7 cellular contexts compared by ENCODE assay signal in the genomic region with DNA sequence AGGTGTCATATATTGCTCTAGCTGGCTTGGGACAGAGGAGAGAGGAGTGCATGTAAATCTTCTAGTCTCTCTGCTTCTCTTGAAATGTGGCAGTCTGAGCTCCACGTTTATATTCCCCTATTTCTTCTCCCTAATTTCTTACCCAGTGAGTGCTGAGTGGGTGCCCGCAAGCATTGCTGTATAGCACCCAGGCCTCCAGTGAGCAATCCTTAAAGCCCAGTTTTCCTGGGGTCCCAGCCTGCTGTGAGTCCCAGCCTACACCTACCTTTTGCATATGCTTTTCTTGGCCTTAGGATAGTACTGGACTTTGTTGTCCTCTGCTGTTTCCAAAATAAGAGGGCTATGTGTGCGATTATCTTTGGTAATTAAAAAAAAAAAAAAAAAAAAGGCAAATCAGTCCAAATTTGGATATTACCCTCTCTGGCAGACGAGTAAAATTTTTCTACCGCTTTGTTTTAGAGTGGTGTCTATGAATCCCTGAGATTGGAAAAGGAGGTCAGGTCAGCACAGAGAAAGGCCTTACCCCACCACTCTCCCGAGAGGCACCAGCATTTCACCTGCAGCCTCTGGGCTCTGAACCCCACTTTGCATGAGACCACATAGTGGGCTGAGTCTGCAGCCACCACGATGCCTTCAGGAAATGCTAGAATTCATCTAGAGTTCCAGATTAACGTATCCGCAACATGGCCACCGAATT. TPM values are rescaled to one million over a fixed set of nuclear protein-coding genes. Genes with fewer than 3 reads are reported as not detected.
DNase-seq lines count a peak whose midpoint lies in the region; TF ChIP-seq lines count a peak whose summit lies in the region.

No MANE protein-coding gene starts in this region.

- H3K4me3 ChIP-seq in WERI-Rb-1 (ENCODE audit: low read depth, low read length) (peak overlapping the region; percentile 71; the same call in 1 of the 2 replicates), iPS-18a (ENCODE audit: low read length) (peak overlapping the region; percentile 74), tibial nerve (peak overlapping the region in 3 of 4 donors; percentile 34 to 50 (median 42))

- DNase-seq in HCEC 1CT (peak; percentile 18), WERI-Rb-1 (no peak), tibial nerve (ENCODE audit: low spot score in 2 of 2) (no peak), NCI-H446 treated with DMSO at 0.1 percent for 48 hours (lab: John Stamatoyannopoulos, UW) (no peak), T1000 (lab: John Stamatoyannopoulos, UW) (no peak), KG1 (lab: John Stamatoyannopoulos, UW) (no peak)

- H3K27me3 ChIP-seq in WERI-Rb-1 (ENCODE audit: insufficient read depth, low read depth, severe bottlenecking) (no peaks in the 10 kb centered on the region), iPS-18a (ENCODE audit: control insufficient read depth, insufficient read depth, low read length) (no peaks in the 10 kb centered on the region), tibial nerve (no peaks in the 10 kb centered on the region)

- 58 to 65% methylated on average over 10 of the region's 10 CpGs for WGBS in tibial nerve, 2 donors

- no peak for TF ChIP-seq EP300 in tibial nerve (IDR thresholded peaks at IDR 0.05)

- H3K27ac ChIP-seq in WERI-Rb-1 (no peak overlapping the region), iPS-18a (ENCODE audit: low read length) (peak overlapping the region; percentile 78), tibial nerve (peak overlapping the region; percentile 25 to 73 (median 50))

- H3K9ac ChIP-seq in iPS-18a (ENCODE audit: low read length), result peak overlapping the region; percentile 87

- H3K36me3 ChIP-seq in WERI-Rb-1 (no peaks in the 10 kb centered on the region), iPS-18a (ENCODE audit: control insufficient read depth, low read depth, low read length) (peaks cover 13% of the 10 kb centered on the region), tibial nerve (no peaks in the 10 kb centered on the region)

- no peak for TF ChIP-seq POLR2A in tibial nerve (IDR thresholded peaks at IDR 0.05)

- H3K4me1 ChIP-seq in iPS-18a (ENCODE audit: control insufficient read depth, low read depth, low read length) (peaks cover 28% of the 10 kb centered on the region), tibial nerve (peaks cover 0 to 13% (median 0%) of the 10 kb centered on the region in 4 donors)

- H3K9me3 ChIP-seq in WERI-Rb-1 (ENCODE audit: severe bottlenecking) (no peaks in the 10 kb centered on the region), iPS-18a (ENCODE audit: control insufficient read depth, low read depth, low read length) (no peaks in the 10 kb centered on the region), tibial nerve (no peaks in the 10 kb centered on the region)

- no peak for TF ChIP-seq CTCF in WERI-Rb-1 (IDR thresholded peaks at IDR 0.05; ENCODE audit: low read depth, low read length)
- TF ChIP-seq CTCF in tibial nerve (IDR thresholded peaks at IDR 0.05), result no peak

RNA-seq across cellular contexts. Expression of gene MGST1, which starts 1.1 kb away (rescaled TPM):
- 100 to 1,000 TPM in 3 of 4 donors, 10 to 100 TPM in 1; 61.2 to 301 (median 108) TPM for total RNA-seq in tibial nerve
